ENCODE assay signal across 20 cellular contexts in genomic region chr18:56973487-56973886, GRCh38.
"Had no signal": no experiment of that assay in that cellular context is flagged by ENCODE, and none has a peak within 500 bp of the region (broad histone marks: within the 10 kb centered on the region; RNA-seq: fewer than 3 reads in every experiment).

No MANE protein-coding gene starts in this region.

- H3K27me3 ChIP-seq: spleen, testis had no signal

- H3K4me1 ChIP-seq: spleen, testis had no signal

- H3K36me3 Mint-ChIP-seq: type B pancreatic cell had no signal

- DNase-seq: activated B cell treated with CpG ODN at 0.5 μM for 24 hours; activated CD4-positive, alpha-beta memory T cell treated with anti-CD3 and anti-CD28 coated beads, Interleukin-2, amount 10 ng/mL, durations not matched to agents 7 days and 5 days; activated CD4-positive, alpha-beta T cell treated with anti-CD3 and anti-CD28 coated beads for 4 hours; activated CD8-positive, alpha-beta memory T cell treated with anti-CD3 and anti-CD28 coated beads, Interleukin-2, amount 10 ng/mL, durations not matched to agents 7 days and 5 days; activated naive CD4-positive, alpha-beta T cell treated with Interleukin-2 at 50 U/mL for 16 hours; activated naive CD8-positive, alpha-beta T cell treated with anti-CD3 and anti-CD28 coated beads, Interleukin-2, amount 10 ng/mL, durations not matched to agents 7 days and 5 days; amygdala; caudate nucleus; endodermal cell; foreskin melanocyte; kidney; mammary epithelial cell; occipital lobe; retina; spleen; stimulated activated CD4-positive, alpha-beta T cell treated with anti-CD3 and anti-CD28 coated beads, Interleukin-4, amount 100 ng/mL, for 4 hours; testis had no signal

- H3K4me3 Mint-ChIP-seq: activated B cell treated with CpG ODN at 0.5 μM for 24 hours; activated CD4-positive, alpha-beta memory T cell treated with anti-CD3 and anti-CD28 coated beads, Interleukin-2, amount 10 ng/mL, durations not matched to agents 7 days and 5 days; activated CD8-positive, alpha-beta memory T cell treated with anti-CD3 and anti-CD28 coated beads, Interleukin-2, amount 10 ng/mL, durations not matched to agents 7 days and 5 days; activated naive CD8-positive, alpha-beta T cell treated with anti-CD3 and anti-CD28 coated beads, Interleukin-2, amount 10 ng/mL, durations not matched to agents 7 days and 5 days; endodermal cell; stimulated activated memory B cell treated with anti-CD40 and anti-IgM and Interleukin-4, amounts not matched to agents 10 μg/mL and 1 μg/mL and 100 μg/mL, for 72 hours; type B pancreatic cell had no signal

- ATAC-seq: activated CD8-positive, alpha-beta memory T cell treated with anti-CD3 and anti-CD28 coated beads, Interleukin-2, amount 10 ng/mL, durations not matched to agents 7 days and 5 days; left lobe of liver; stimulated activated memory B cell treated with anti-CD40 and anti-IgM and Interleukin-4, amounts not matched to agents 10 μg/mL and 1 μg/mL and 100 μg/mL, for 72 hours had no signal

- H3K27ac ChIP-seq: spleen, testis had no signal

- H3K9me3 ChIP-seq: spleen, testis had no signal

- H3K4me3 ChIP-seq: spleen, testis had no signal

- H3K9me3 Mint-ChIP-seq: activated B cell treated with CpG ODN at 0.5 μM for 24 hours; activated CD4-positive, alpha-beta memory T cell treated with anti-CD3 and anti-CD28 coated beads, Interleukin-2, amount 10 ng/mL, durations not matched to agents 7 days and 5 days; activated naive CD8-positive, alpha-beta T cell treated with anti-CD3 and anti-CD28 coated beads, Interleukin-2, amount 10 ng/mL, durations not matched to agents 7 days and 5 days; endodermal cell; stimulated activated memory B cell treated with anti-CD40 and anti-IgM and Interleukin-4, amounts not matched to agents 10 μg/mL and 1 μg/mL and 100 μg/mL, for 72 hours; type B pancreatic cell had no signal

- H3K27me3 Mint-ChIP-seq: activated B cell treated with CpG ODN at 0.5 μM for 24 hours; activated CD4-positive, alpha-beta memory T cell treated with anti-CD3 and anti-CD28 coated beads, Interleukin-2, amount 10 ng/mL, durations not matched to agents 7 days and 5 days; activated CD8-positive, alpha-beta memory T cell treated with anti-CD3 and anti-CD28 coated beads, Interleukin-2, amount 10 ng/mL, durations not matched to agents 7 days and 5 days; activated naive CD8-positive, alpha-beta T cell treated with anti-CD3 and anti-CD28 coated beads, Interleukin-2, amount 10 ng/mL, durations not matched to agents 7 days and 5 days; stimulated activated memory B cell treated with anti-CD40 and anti-IgM and Interleukin-4, amounts not matched to agents 10 μg/mL and 1 μg/mL and 100 μg/mL, for 72 hours had no signal

- H3K27ac Mint-ChIP-seq: activated B cell treated with CpG ODN at 0.5 μM for 24 hours; activated CD4-positive, alpha-beta memory T cell treated with anti-CD3 and anti-CD28 coated beads, Interleukin-2, amount 10 ng/mL, durations not matched to agents 7 days and 5 days; activated CD8-positive, alpha-beta memory T cell treated with anti-CD3 and anti-CD28 coated beads, Interleukin-2, amount 10 ng/mL, durations not matched to agents 7 days and 5 days; activated naive CD8-positive, alpha-beta T cell treated with anti-CD3 and anti-CD28 coated beads, Interleukin-2, amount 10 ng/mL, durations not matched to agents 7 days and 5 days; endodermal cell; stimulated activated memory B cell treated with anti-CD40 and anti-IgM and Interleukin-4, amounts not matched to agents 10 μg/mL and 1 μg/mL and 100 μg/mL, for 72 hours; type B pancreatic cell had no signal

- H3K4me1 Mint-ChIP-seq: activated B cell treated with CpG ODN at 0.5 μM for 24 hours; activated CD4-positive, alpha-beta memory T cell treated with anti-CD3 and anti-CD28 coated beads, Interleukin-2, amount 10 ng/mL, durations not matched to agents 7 days and 5 days; activated CD8-positive, alpha-beta memory T cell treated with anti-CD3 and anti-CD28 coated beads, Interleukin-2, amount 10 ng/mL, durations not matched to agents 7 days and 5 days; stimulated activated memory B cell treated with anti-CD40 and anti-IgM and Interleukin-4, amounts not matched to agents 10 μg/mL and 1 μg/mL and 100 μg/mL, for 72 hours had no signal
